In the genomic region with DNA sequence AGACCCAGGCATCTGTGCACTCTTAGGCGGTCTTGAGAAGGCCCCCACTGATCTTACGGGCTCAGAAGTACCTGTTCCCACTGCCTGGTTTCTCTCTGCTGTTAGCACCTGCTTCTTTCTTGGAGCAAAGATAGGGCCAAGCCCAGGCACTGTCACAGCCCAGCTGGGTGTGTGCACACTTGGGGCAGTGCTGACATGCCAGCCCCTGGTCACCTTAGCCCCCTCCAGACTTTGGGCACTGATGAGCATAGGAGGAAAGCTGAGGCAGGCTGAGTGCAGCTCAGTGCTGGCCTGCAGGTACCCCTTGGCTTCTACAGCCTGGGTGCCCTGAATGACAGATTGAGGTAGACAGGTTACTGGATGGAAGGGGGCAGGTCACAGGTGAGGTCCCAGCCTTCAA, we compare ENCODE assay signal across 22 cellular contexts.
"Had no signal": no experiment of that assay in that cellular context is flagged by ENCODE, and none has a peak within 500 bp of the region (broad histone marks: within the 10 kb centered on the region; RNA-seq: fewer than 3 reads in every experiment).

No MANE protein-coding gene starts in this region.

- H3K9ac ChIP-seq: parathyroid adenoma had no signal

- H3K36me3 ChIP-seq: gastrocnemius medialis, heart left ventricle, neutrophil, prostate gland, right atrium auricular region, sigmoid colon, stomach, thyroid gland had no signal

- DNase-seq: cerebellar nuclear complex; cortex of kidney; effector CD4-positive, alpha-beta T cell; gastrocnemius medialis; heart left ventricle; kidney; natural killer cell; sigmoid colon; stimulated activated CD4-positive, alpha-beta T cell treated with anti-CD3 and anti-CD28 coated beads, Interleukin-2, amount 100 ng/mL, for 24 hours; stimulated activated CD4-positive, alpha-beta T cell treated with anti-CD3 and anti-CD28 coated beads, Interleukin-4, amount 100 ng/mL, for 24 hours; stimulated activated naive B cell treated with anti-CD40 and anti-IgM and Interleukin-4, amounts not matched to agents 10 μg/mL and 1 μg/mL and 100 μg/mL, for 72 hours; stomach; thyroid gland; trophoblast cell had no signal

- H3K9me3 Mint-ChIP-seq: memory B cell, natural killer cell had no signal

- H3K4me2 ChIP-seq: hepatocyte had no signal

- H2AFZ ChIP-seq: hepatocyte, parathyroid adenoma had no signal

- H3K4me3 ChIP-seq: gastrocnemius medialis, heart left ventricle, hepatocyte, lung, prostate gland, right atrium auricular region, sigmoid colon, stomach, thyroid gland had no signal

- H3K27ac Mint-ChIP-seq: memory B cell; natural killer cell; stimulated activated naive B cell treated with anti-CD40 and anti-IgM and Interleukin-4, amounts not matched to agents 10 μg/mL and 1 μg/mL and 100 μg/mL, for 72 hours had no signal

- H3K4me3 Mint-ChIP-seq: memory B cell; natural killer cell; stimulated activated naive B cell treated with anti-CD40 and anti-IgM and Interleukin-4, amounts not matched to agents 10 μg/mL and 1 μg/mL and 100 μg/mL, for 72 hours had no signal

- H3K27me3 Mint-ChIP-seq: memory B cell; stimulated activated naive B cell treated with anti-CD40 and anti-IgM and Interleukin-4, amounts not matched to agents 10 μg/mL and 1 μg/mL and 100 μg/mL, for 72 hours had no signal

- H3K27ac ChIP-seq: gastrocnemius medialis, heart left ventricle, hepatocyte, neutrophil, parathyroid adenoma, prostate gland, right atrium auricular region, sigmoid colon, stomach, thyroid gland had no signal

- FAIRE-seq: kidney had no signal

- H3K27me3 ChIP-seq: gastrocnemius medialis, heart left ventricle, hepatocyte, neutrophil, right atrium auricular region, sigmoid colon, stomach, thyroid gland had no signal

- H3K4me1 ChIP-seq: gastrocnemius medialis, heart left ventricle, parathyroid adenoma, prostate gland, right atrium auricular region, sigmoid colon, stomach, thyroid gland had no signal

- H3K9me3 ChIP-seq: gastrocnemius medialis, neutrophil, prostate gland, sigmoid colon, thyroid gland had no signal

- H3K4me1 Mint-ChIP-seq: memory B cell, natural killer cell had no signal

- ATAC-seq: gastrocnemius medialis; heart left ventricle; left lobe of liver; natural killer cell; stimulated activated naive B cell treated with anti-CD40 and anti-IgM and Interleukin-4, amounts not matched to agents 10 μg/mL and 1 μg/mL and 100 μg/mL, for 72 hours had no signal
